9 cellular contexts compared by ENCODE assay signal in genomic region chr17:60435244-60436170, GRCh38. TPM values are rescaled to one million over a fixed set of nuclear protein-coding genes. Genes with fewer than 3 reads are reported as not detected.
DNase-seq lines count a peak whose midpoint lies in the region; ATAC-seq and TF ChIP-seq lines count a peak whose summit lies in the region.
"Had no signal": no experiment of that assay in that cellular context is flagged by ENCODE, and none has a peak within 500 bp of the region (broad histone marks: within the 10 kb centered on the region; RNA-seq: fewer than 3 reads in every experiment).

No MANE protein-coding gene starts in this region.

- peak; percentile 93 for ATAC-seq in sciatic nerve
- no peak for ATAC-seq in GM18870 (IDR thresholded peaks at IDR 0.05; ENCODE audit: unreplicated experiment)

- TF ChIP-seq CTCF in astrocyte of the spinal cord (IDR thresholded peaks at IDR 0.05; ENCODE audit: low read depth, low read length): peak; percentile 89

- in situ Hi-C loops in astrocyte of the spinal cord (cut with HindIII; ENCODE audit: low sequenced_read_pairs): no loop called here

- intact Hi-C loops in sciatic nerve (cut with DNase I): loop anchor here (10.0 kb wide), 1 partner anchor 291 kb away; the partner anchor contains the start of gene CA4

- DNase-seq in activated CD8-positive, alpha-beta memory T cell treated with anti-CD3 and anti-CD28 coated beads for 24 hours: peak; percentile 68
- no peak for DNase-seq in activated CD8-positive, alpha-beta memory T cell treated with anti-CD3 and anti-CD28 coated beads, Interleukin-2, amount 50 U/mL, for 48 hours
- DNase-seq in NCI-H2029 (lab: John Stamatoyannopoulos, UW) (peak; percentile 66), T-helper 2 cell (peak in 4 of 5 experiments; percentile 18 to 57 (median 32)), astrocyte of the spinal cord (ENCODE audit: low read depth, low spot score) (peak; percentile 87), hepatic stellate cell (ENCODE audit: low spot score) (peak; percentile 79), sciatic nerve (ENCODE audit: low spot score) (peak; percentile 82)

- no peak overlapping the region for H3K4me3 ChIP-seq in astrocyte of the spinal cord (ENCODE audit: low read depth, low read length)
- H3K4me3 ChIP-seq: BLaER1 treated with 17β-estradiol and CSF1 and Interleukin-3, amounts not matched to agents 10 nM and 100 nM had no signal

RNA-seq across cellular contexts. Expression of gene CHCT1, which starts 13.2 kb away (rescaled TPM):
- total RNA-seq in sciatic nerve: not detected

RNA-seq across cellular contexts. Expression of gene USP32, which starts 43.6 kb away (rescaled TPM):
- total RNA-seq in sciatic nerve: 90.1 TPM
